Comparison of ENCODE assay signal across 16 cellular contexts in genomic region chr6:81763968-81764367, GRCh38. TPM values are rescaled to one million over a fixed set of nuclear protein-coding genes. Genes with fewer than 3 reads are reported as not detected.
DNase-seq lines count a peak whose midpoint lies in the region; ATAC-seq, FAIRE-seq and TF ChIP-seq lines count a peak whose summit lies in the region.
"Had no signal": no experiment of that assay in that cellular context is flagged by ENCODE, and none has a peak within 500 bp of the region (broad histone marks: within the 10 kb centered on the region; RNA-seq: fewer than 3 reads in every experiment).

No MANE protein-coding gene starts in this region.

- H3K4ac ChIP-seq in mesenchymal stem cell (ENCODE audit: low read depth in 1 of 2, low read length in 2 of 2), result no peak overlapping the region

- no TSS peak for BruUV-seq in HepG2 (replicated peaks; lab: Mats Ljungman, UMichigan)

- in situ Hi-C loops in HepG2 (cut with HindIII; ENCODE audit: extremely low pct_ligation_motif_present, low pct_unique_long_range_greater_than_20kb), result no loop called here

- no peaks in the 10 kb centered on the region for H3K79me2 ChIP-seq in HepG2 (ENCODE audit: insufficient read depth, low read length)

- H2AFZ ChIP-seq in HepG2 (ENCODE audit: low read length), result no peak overlapping the region
- H2AFZ ChIP-seq in mesenchymal stem cell (ENCODE audit: low read depth, low read length), result no peak overlapping the region

- no peak overlapping the region for H3K27ac Mint-ChIP-seq in stimulated activated effector memory CD8-positive, alpha-beta T cell treated with anti-CD3 and anti-CD28 coated beads, Interleukin-12 subunit alpha, Interleukin-12 subunit beta, amount 100 ng/mL, for 72 hours
- H3K27ac Mint-ChIP-seq: CD8-positive, alpha-beta memory T cell had no signal

- ATAC-seq in HepG2 (peak; percentile 28), right lobe of liver (no peak)
- ATAC-seq in stimulated activated effector memory CD8-positive, alpha-beta T cell treated with anti-CD3 and anti-CD28 coated beads, Interleukin-12 subunit alpha, Interleukin-12 subunit beta, amount 100 ng/mL, for 72 hours, result peak; percentile 40

- H3K4me3 Mint-ChIP-seq in stimulated activated effector memory CD8-positive, alpha-beta T cell treated with anti-CD3 and anti-CD28 coated beads, Interleukin-12 subunit alpha, Interleukin-12 subunit beta, amount 100 ng/mL, for 72 hours, result no peak overlapping the region
- H3K4me3 Mint-ChIP-seq: CD8-positive, alpha-beta memory T cell; H9 had no signal

- H2BK12ac ChIP-seq in mesenchymal stem cell (ENCODE audit: low read length in 2 of 2), result peak overlapping the region; percentile 57 to 72

- no peak overlapping the region for H4K91ac ChIP-seq in mesenchymal stem cell (ENCODE audit: low read length)

- no peaks in the 10 kb centered on the region for H3K27me3 ChIP-seq in HepG2 (ENCODE audit: control insufficient read depth in 1 of 2, insufficient read depth in 2 of 2, low read length in 2 of 2)
- no peaks in the 10 kb centered on the region for H3K27me3 ChIP-seq in right lobe of liver
- no peaks in the 10 kb centered on the region for H3K27me3 ChIP-seq in mesenchymal stem cell (ENCODE audit: control insufficient read depth in 1 of 2, insufficient read depth in 1 of 2, low read length in 2 of 2)
- H3K27me3 ChIP-seq in thyroid gland, result no peaks in the 10 kb centered on the region
- H3K27me3 ChIP-seq in esophagus muscularis mucosa, result no peaks in the 10 kb centered on the region
- H3K27me3 ChIP-seq: BLaER1 had no signal

- WGBS in HepG2 (ENCODE audit: low lambda C conversion rate), result 20% methylated on average over 3 of the region's 3 CpGs
- WGBS in right lobe of liver (ENCODE audit: insufficient coverage, low coverage, low lambda C conversion rate, missing lambda C conversion rate), result 57% methylated on average over 3 of the region's 3 CpGs
- WGBS in mesenchymal stem cell, result 84% methylated on average over 3 of the region's 3 CpGs
- WGBS in thyroid gland, 2 donors, result 64 to 77% methylated on average over 3 of the region's 3 CpGs
- 68% methylated on average over 3 of the region's 3 CpGs for WGBS in esophagus muscularis mucosa

- no peak overlapping the region for H3K14ac ChIP-seq in mesenchymal stem cell (ENCODE audit: low read length in 2 of 2)

- H3K18ac ChIP-seq in mesenchymal stem cell (ENCODE audit: low read depth in 1 of 2, low read length in 2 of 2), result peak overlapping the region; percentile 18 to 30

- H2BK15ac ChIP-seq in mesenchymal stem cell (ENCODE audit: low read depth, poor library complexity, severe bottlenecking), result no peak overlapping the region

- FAIRE-seq in HepG2 (lab: Jason Lieb, UNC), result no peak
- FAIRE-seq: GM12891 had no signal

- H3K36me3 ChIP-seq in HepG2 (replicated peaks in 1 of 2; ENCODE audit: control insufficient read depth in 1 of 2, insufficient read depth in 2 of 2, low read length in 2 of 2) (no peaks in the 10 kb centered on the region), right lobe of liver (no peaks in the 10 kb centered on the region), mesenchymal stem cell (ENCODE audit: control insufficient read depth in 1 of 2, insufficient read depth in 2 of 2, low read depth in 1 of 2, low read length in 2 of 2) (no peaks in the 10 kb centered on the region), thyroid gland (no peaks in the 10 kb centered on the region), esophagus muscularis mucosa (no peaks in the 10 kb centered on the region)
- H3K36me3 ChIP-seq: BLaER1 had no signal

- peak overlapping the region; percentile 32 for H2AK5ac ChIP-seq in mesenchymal stem cell (ENCODE audit: low read length, severe bottlenecking)

- H2BK120ac ChIP-seq in mesenchymal stem cell (ENCODE audit: low read depth, low read length), result no peak overlapping the region

- TF ChIP-seq CTCF in HepG2 (CRISPR knock-in tag; IDR thresholded peaks at IDR 0.05) (no peak), right lobe of liver (IDR thresholded peaks at IDR 0.05) (no peak), thyroid gland (IDR thresholded peaks at IDR 0.05) (no peak), esophagus muscularis mucosa (IDR thresholded peaks at IDR 0.05) (no peak)

- no peaks in the 10 kb centered on the region for H3K36me3 Mint-ChIP-seq in stimulated activated effector memory CD8-positive, alpha-beta T cell treated with anti-CD3 and anti-CD28 coated beads, Interleukin-12 subunit alpha, Interleukin-12 subunit beta, amount 100 ng/mL, for 72 hours
- H3K36me3 Mint-ChIP-seq: CD8-positive, alpha-beta memory T cell had no signal

- no peak for TF ChIP-seq POLR2A in HepG2 (IDR thresholded peaks at IDR 0.05; ENCODE audit: insufficient read depth in 1 of 2, low read depth in 2 of 2, low read length in 2 of 2)
- TF ChIP-seq POLR2A in right lobe of liver (IDR thresholded peaks at IDR 0.05), result no peak
- no peak for TF ChIP-seq POLR2A in thyroid gland (IDR thresholded peaks at IDR 0.05)
- TF ChIP-seq POLR2A in esophagus muscularis mucosa (IDR thresholded peaks at IDR 0.05; ENCODE audit: low read depth), result no peak

- POLR2A ChIA-PET in HepG2 (lab: Yijun Ruan, JAX), result interaction anchor here (2.8 kb wide), 1 partner anchor 11 kb away, joined by 16 read pairs; the partner anchor contains the start of gene TENT5A

- TF ChIP-seq EP300 in HepG2 (IDR thresholded peaks at IDR 0.05; ENCODE audit: low read depth in 2 of 2, low read length in 2 of 2), result no peak
- no peak for TF ChIP-seq EP300 in HepG2 (CRISPR knock-in tag; IDR thresholded peaks at IDR 0.05; ENCODE audit: borderline replicate concordance)
- no peak for TF ChIP-seq EP300 in esophagus muscularis mucosa (IDR thresholded peaks at IDR 0.05)

- DNase-seq in HepG2 (ENCODE audit: low spot score) (peak; percentile 50), right lobe of liver (no peak), NCI-H69 (lab: John Stamatoyannopoulos, UW) (peak; percentile 61), mesenchymal stem cell (no peak), thyroid gland (no peak), foreskin melanocyte (no peak), esophagus muscularis mucosa (ENCODE audit: extremely low spot score) (no peak)
- DNase-seq in stimulated activated effector memory CD8-positive, alpha-beta T cell treated with anti-CD3 and anti-CD28 coated beads, Interleukin-12 subunit alpha, Interleukin-12 subunit beta, amount 100 ng/mL, for 72 hours (ENCODE audit: low spot score in 2 of 2), result no peak
- DNase-seq: 8988T; AML-193; CD8-positive, alpha-beta memory T cell; DMS 273 treated with DMSO at 0.1 percent for 48 hours; GOT3; H9 had no signal

- CTCF ChIA-PET in HepG2 (lab: Yijun Ruan, JAX; ENCODE audit: low intra/inter-chr PET ratio, low total read pairs), result no interaction called here

- no peaks in the 10 kb centered on the region for H3K4me1 Mint-ChIP-seq in stimulated activated effector memory CD8-positive, alpha-beta T cell treated with anti-CD3 and anti-CD28 coated beads, Interleukin-12 subunit alpha, Interleukin-12 subunit beta, amount 100 ng/mL, for 72 hours
- H3K4me1 Mint-ChIP-seq: CD8-positive, alpha-beta memory T cell had no signal

- H3K4me1 ChIP-seq in HepG2 (ENCODE audit: insufficient read depth, low read length) (peaks cover 87% of the 10 kb centered on the region), right lobe of liver (peaks cover 0 to 19% (median 6%) of the 10 kb centered on the region in 4 donors), mesenchymal stem cell (ENCODE audit: control insufficient read depth, insufficient read depth, low read depth, low read length) (peaks cover 6% of the 10 kb centered on the region), thyroid gland (peaks cover 6 to 9% of the 10 kb centered on the region in 2 donors), esophagus muscularis mucosa (peaks cover 11 to 23% (median 14%) of the 10 kb centered on the region in 4 donors)

- H3K27ac ChIP-seq in HepG2 (ENCODE audit: extremely low read length, insufficient read depth, low read length) (no peak overlapping the region), right lobe of liver (no peak overlapping the region), mesenchymal stem cell (ENCODE audit: low read length, poor library complexity, severe bottlenecking) (no peak overlapping the region), thyroid gland (no peak overlapping the region), esophagus muscularis mucosa (replicated peaks in 1 of 4) (no peak overlapping the region)
- H3K27ac ChIP-seq: BLaER1 had no signal

- intact Hi-C loops in HepG2 (cut with micrococcal nuclease; ENCODE audit: unreplicated experiment), result no loop called here
- intact Hi-C loops in right lobe of liver (cut with DNase I), result no loop called here
- intact Hi-C loops in thyroid gland (cut with DNase I), result no loop called here
- intact Hi-C loops in esophagus muscularis mucosa (cut with DNase I), result no loop called here

- H4K8ac ChIP-seq in mesenchymal stem cell (ENCODE audit: low read length), result no peak overlapping the region

- TF ChIP-seq RAD21 in HepG2 (CRISPR knock-in tag; IDR thresholded peaks at IDR 0.05), result no peak

- no peaks in the 10 kb centered on the region for H3K79me1 ChIP-seq in mesenchymal stem cell (replicated peaks; ENCODE audit: low read length, poor library complexity, severe bottlenecking)

- H3K9me3 ChIP-seq in HepG2 (ENCODE audit: low read length), result no peaks in the 10 kb centered on the region
- H3K9me3 ChIP-seq in right lobe of liver, result no peaks in the 10 kb centered on the region
- no peaks in the 10 kb centered on the region for H3K9me3 ChIP-seq in mesenchymal stem cell (ENCODE audit: control insufficient read depth, low read length)
- H3K9me3 ChIP-seq in thyroid gland, result no peaks in the 10 kb centered on the region
- H3K9me3 ChIP-seq in esophagus muscularis mucosa, result no peaks in the 10 kb centered on the region
- H3K9me3 ChIP-seq: BLaER1 had no signal

- H3K9me3 Mint-ChIP-seq in stimulated activated effector memory CD8-positive, alpha-beta T cell treated with anti-CD3 and anti-CD28 coated beads, Interleukin-12 subunit alpha, Interleukin-12 subunit beta, amount 100 ng/mL, for 72 hours, result no peaks in the 10 kb centered on the region
- H3K9me3 Mint-ChIP-seq: H9 had no signal

- H3K4me2 ChIP-seq in HepG2 (ENCODE audit: low read depth, low read length) (no peak overlapping the region), mesenchymal stem cell (ENCODE audit: low read length, poor library complexity, severe bottlenecking) (no peak overlapping the region)
- H3K4me2 ChIP-seq: BLaER1 had no signal

- H4K20me1 ChIP-seq in HepG2 (ENCODE audit: insufficient read depth, low read length), result no peaks in the 10 kb centered on the region
- H4K20me1 ChIP-seq: BLaER1 had no signal

- H3K4me3 ChIP-seq in HepG2 (replicated peaks in 1 of 3; ENCODE audit: insufficient read depth in 1 of 3, low read depth in 2 of 3, low read length in 3 of 3), result no peak overlapping the region
- no peak overlapping the region for H3K4me3 ChIP-seq in right lobe of liver
- H3K4me3 ChIP-seq in mesenchymal stem cell (ENCODE audit: insufficient read depth in 1 of 2, low read depth in 1 of 2, low read length in 2 of 2), result no peak overlapping the region
- H3K4me3 ChIP-seq in thyroid gland (replicated peaks in 1 of 3), result no peak overlapping the region
- no peak overlapping the region for H3K4me3 ChIP-seq in esophagus muscularis mucosa
- H3K4me3 ChIP-seq: BLaER1 had no signal

- no peak overlapping the region for H2BK5ac ChIP-seq in mesenchymal stem cell (ENCODE audit: low read depth, low read length, poor library complexity, severe bottlenecking)

- H3K23ac ChIP-seq in mesenchymal stem cell (ENCODE audit: low read length in 2 of 2), result no peak overlapping the region

- H3K9ac ChIP-seq in HepG2 (ENCODE audit: insufficient read depth, low read depth, low read length) (no peak overlapping the region), mesenchymal stem cell (ENCODE audit: low read length) (no peak overlapping the region)
- H3K9ac ChIP-seq: BLaER1 had no signal

RNA-seq across cellular contexts. Expression of gene TENT5A, which starts 11.5 kb away (rescaled TPM):
- total RNA-seq in HepG2 (2016; rRNA removed; fragmentation: Illumina TruSeq; extraction: Trizol), result 13.8 and 15.4 TPM in 2 replicates
- 1.3 TPM in 2 replicates for total RNA-seq in HepG2 (2016; cell fraction: cytosol; rRNA removed; fragmentation: Illumina TruSeq; extraction: Trizol; ENCODE audit: low read depth)
- 13.2 and 14.6 TPM in 2 replicates for total RNA-seq in HepG2 (2016; cell fraction: insoluble cytoplasmic fraction; rRNA removed; fragmentation: Illumina TruSeq; extraction: Trizol)
- 5.1 and 5.9 TPM in 2 replicates for total RNA-seq in HepG2 (2016; cell fraction: membrane; rRNA removed; fragmentation: Illumina TruSeq; extraction: Trizol)
- total RNA-seq in HepG2 (2016; cell fraction: nucleus; rRNA removed; fragmentation: Illumina TruSeq; extraction: Trizol), result 22.7 and 22.9 TPM in 2 replicates
- polyA plus RNA-seq in HepG2 (2011; rRNA removed), result 4.9 and 8.0 TPM in 2 replicates
- 2.8 and 3.0 TPM in 2 replicates for polyA plus RNA-seq in HepG2 (2011; cell fraction: cytosol; rRNA removed)
- 14.0 and 14.5 TPM in 2 replicates for polyA plus RNA-seq in HepG2 (2011; cell fraction: nucleus; rRNA removed)
- 4.4 and 5.7 TPM in 2 replicates for polyA plus RNA-seq in HepG2 (2012)
- 0.22 and 0.33 TPM in 2 replicates for polyA plus RNA-seq in HepG2 (2016; cell fraction: cytosol; fragmentation: Illumina TruSeq; extraction: Trizol; ENCODE audit: low read depth)
- polyA plus RNA-seq in HepG2 (2016; cell fraction: insoluble cytoplasmic fraction; fragmentation: Illumina TruSeq; extraction: Trizol; ENCODE audit: low read depth), result 7.7 and 8.0 TPM in 2 replicates
- 1.5 and 1.6 TPM in 2 replicates for polyA plus RNA-seq in HepG2 (2016; cell fraction: membrane; fragmentation: Illumina TruSeq; extraction: Trizol; ENCODE audit: low read depth)
- 32.2 and 34.0 TPM in 2 replicates for polyA plus RNA-seq in HepG2 (2016; cell fraction: nucleus; fragmentation: Illumina TruSeq; extraction: Trizol; ENCODE audit: insufficient read depth, low read depth)
- polyA minus RNA-seq in HepG2 (2011; rRNA and poly(A)+ RNA removed; ENCODE audit: low replicate concordance), result 6.6 and 25.8 TPM in 2 replicates
- 6.4 and 7.7 TPM in 2 replicates for polyA minus RNA-seq in HepG2 (2011; cell fraction: cytosol; rRNA and poly(A)+ RNA removed)
- 15.9 and 16.6 TPM in 2 replicates for polyA minus RNA-seq in HepG2 (2011; cell fraction: nucleus; rRNA and poly(A)+ RNA removed)
- 10 to 100 TPM in 2 of 6 experiments, 1 to 10 TPM in 4; 7.7 to 16.9 (median 9.1) TPM for total RNA-seq in right lobe of liver
- polyA plus RNA-seq in mesenchymal stem cell (2013, experiment 1 of 2), result 21.2 TPM
- polyA plus RNA-seq in mesenchymal stem cell (2013, experiment 2 of 2), result 20.8 TPM
- total RNA-seq in thyroid gland, result 10 to 100 TPM; 18.4 to 40.3 (median 27.7) TPM
- 10 to 100 TPM in 1 of 4 donors, 1 to 10 TPM in 3; 8.5 to 10.4 (median 9.6) TPM for total RNA-seq in esophagus muscularis mucosa

Comparison
In these comparisons a context has a peak if more than half of its experiments do, and no peak if none do; other contexts are left out.
1. ATAC-seq: peak in HepG2 (single experiment) and stimulated activated effector memory CD8-positive, alpha-beta T cell treated with anti-CD3 and anti-CD28 coated beads, Interleukin-12 subunit alpha, Interleukin-12 subunit beta, amount 100 ng/mL, for 72 hours (single experiment); none in right lobe of liver (0 of 4).
2. DNase-seq: peak in HepG2 (single experiment) and NCI-H69 (single experiment); none in right lobe of liver (0 of 3), mesenchymal stem cell (single experiment), stimulated activated effector memory CD8-positive, alpha-beta T cell treated with anti-CD3 and anti-CD28 coated beads, Interleukin-12 subunit alpha, Interleukin-12 subunit beta, amount 100 ng/mL, for 72 hours (0 of 2), thyroid gland (0 of 2), foreskin melanocyte (single experiment) and esophagus muscularis mucosa (single experiment).